In genomic region chr17:4420692-4421131, GRCh38 we compare ENCODE assay signal across 8 cellular contexts. TPM values are rescaled to one million over a fixed set of nuclear protein-coding genes. Genes with fewer than 3 reads are reported as not detected.
DNase-seq lines count a peak whose midpoint lies in the region; ATAC-seq, FAIRE-seq and TF ChIP-seq lines count a peak whose summit lies in the region.

No MANE protein-coding gene starts in this region.

- peak; percentile 69 to 91 (median 83) for TF ChIP-seq CTCF in body of pancreas (IDR thresholded peaks at IDR 0.05)
- peak; percentile 77 for TF ChIP-seq CTCF in smooth muscle cell (IDR thresholded peaks at IDR 0.05; ENCODE audit: borderline replicate concordance, insufficient read depth, poor library complexity, severe bottlenecking)

- H3K27ac ChIP-seq in body of pancreas (no peak overlapping the region), smooth muscle cell (ENCODE audit: low read depth) (no peak overlapping the region)

- H3K27me3 ChIP-seq in body of pancreas (no peaks in the 10 kb centered on the region), smooth muscle cell (ENCODE audit: low read depth) (no peaks in the 10 kb centered on the region)

- H3K79me2 ChIP-seq in smooth muscle cell (ENCODE audit: low read depth) = no peaks in the 10 kb centered on the region

- no peaks in the 10 kb centered on the region for H3K9me3 ChIP-seq in body of pancreas
- H3K9me3 ChIP-seq in smooth muscle cell (replicated peaks; ENCODE audit: low read depth) = no peaks in the 10 kb centered on the region

- WGBS in body of pancreas, 2 donors = 3 to 6% methylated on average over 7 of the region's 7 CpGs
- 7% methylated on average over 7 of the region's 7 CpGs for WGBS in smooth muscle cell (ENCODE audit: low lambda C conversion rate)

- ATAC-seq in Right ventricle myocardium inferior (peak; percentile 84), body of pancreas (peak; percentile 90), GM18498 (IDR thresholded peaks at IDR 0.05; ENCODE audit: unreplicated experiment) (no peak)

- peak overlapping the region; percentile 58 for H2AFZ ChIP-seq in smooth muscle cell (ENCODE audit: low read depth)

- FAIRE-seq in TTC549 (lab: Jason Lieb, UNC) = peak; percentile 86

- no peak overlapping the region for H3K9ac ChIP-seq in smooth muscle cell (ENCODE audit: low read depth)

- H3K4me3 ChIP-seq in body of pancreas (no peak overlapping the region), smooth muscle cell (no peak overlapping the region)

- intact Hi-C loops in Right ventricle myocardium inferior (cut with DNase I) (loop anchor here (5.0 kb wide), 3 partner anchors 122 to 207 kb away; partner anchors contain the start of gene MYBBP1A), cardiac septum (cut with DNase I) (loop anchor here (5.0 kb wide), 3 partner anchors 122 to 207 kb away; partner anchors contain the start of gene MYBBP1A), body of pancreas (cut with DNase I) (no loop called here)

- H3F3A ChIP-seq in smooth muscle cell (ENCODE audit: low read depth) = no peaks in the 10 kb centered on the region

- H3K36me3 ChIP-seq in body of pancreas (replicated peaks in 1 of 2; ENCODE audit: insufficient read depth in 1 of 2, low read depth in 2 of 2) (no peaks in the 10 kb centered on the region), smooth muscle cell (ENCODE audit: low read depth) (no peaks in the 10 kb centered on the region)

- no peak for DNase-seq in Right ventricle myocardium inferior (ENCODE audit: missing footprints)
- no peak for DNase-seq in cardiac septum (ENCODE audit: low spot score)
- peak; percentile 78 for DNase-seq in NCI-H1694 treated with DMSO at 0.1 percent for 48 hours (lab: John Stamatoyannopoulos, UW)
- peak; percentile 60 to 79 (median 74) for DNase-seq in body of pancreas
- DNase-seq in iPS DF 4.7 (ENCODE audit: extremely low read depth, low spot score) = peak; percentile 92
- no peak for DNase-seq in smooth muscle cell (lab: John Stamatoyannopoulos, UW; ENCODE audit: unreplicated experiment)

- TF ChIP-seq POLR2A in body of pancreas (IDR thresholded peaks at IDR 0.05) = no peak

- no peaks in the 10 kb centered on the region for H3K4me1 ChIP-seq in body of pancreas
- no peaks in the 10 kb centered on the region for H3K4me1 ChIP-seq in smooth muscle cell (ENCODE audit: low read depth)

- no peak overlapping the region for H3K4me2 ChIP-seq in smooth muscle cell

- no peaks in the 10 kb centered on the region for H4K20me1 ChIP-seq in smooth muscle cell (ENCODE audit: low read depth)

RNA-seq across cellular contexts. Expression of gene SPNS3, which starts 13.0 kb away (rescaled TPM):
- total RNA-seq in Right ventricle myocardium inferior = 0.35 TPM
- total RNA-seq in cardiac septum = 0.54 TPM
- not detected for total RNA-seq in body of pancreas
- total RNA-seq in smooth muscle cell = 0.09 TPM in 1 of 2 replicates, not detected in the other
- polyA plus RNA-seq in smooth muscle cell = 1.1 TPM in 1 of 2 replicates, not detected in the other

RNA-seq across cellular contexts. Expression of gene UBE2G1, which starts 54.2 kb away (rescaled TPM):
- total RNA-seq in Right ventricle myocardium inferior (106 TPM), cardiac septum (80.4 TPM), body of pancreas (10 to 100 TPM; 26.7 to 29.3 TPM), smooth muscle cell (62.3 and 63.7 TPM in 2 replicates)
- 39.9 and 52.5 TPM in 2 replicates for polyA plus RNA-seq in smooth muscle cell

Comparison
In these comparisons a context has a peak if more than half of its experiments do, and no peak if none do; other contexts are left out.
1. DNase-seq: peak in NCI-H1694 treated with DMSO at 0.1 percent for 48 hours (single experiment), body of pancreas (4 of 4) and iPS DF 4.7 (single experiment); none in Right ventricle myocardium inferior (single experiment), cardiac septum (single experiment) and smooth muscle cell (single experiment).